In genomic region chr1:167554028-167554779, GRCh38 we compare ENCODE assay signal across 9 cellular contexts. TPM values are rescaled to one million over a fixed set of nuclear protein-coding genes. Genes with fewer than 3 reads are reported as not detected.
DNase-seq lines count a peak whose midpoint lies in the region; ATAC-seq, FAIRE-seq and TF ChIP-seq lines count a peak whose summit lies in the region.
"Had no signal": no experiment of that assay in that cellular context is flagged by ENCODE, and none has a peak within 500 bp of the region (broad histone marks: within the 10 kb centered on the region; RNA-seq: fewer than 3 reads in every experiment).

No MANE protein-coding gene starts in this region.

- H3K27ac Mint-ChIP-seq in activated T-cell treated with anti-CD3 and anti-CD28 coated beads, Interleukin-2, amount 50 U/mL, for 72 hours, result no peak overlapping the region

- peak overlapping the region; percentile 72 for H3K4me2 ChIP-seq in A549

- TF ChIP-seq CTCF in A549 (IDR thresholded peaks at IDR 0.05) (no peak), kidney epithelial cell (IDR thresholded peaks at IDR 0.05; ENCODE audit: insufficient read depth, low read length, poor library complexity, severe bottlenecking) (no peak), thoracic aorta (IDR thresholded peaks at IDR 0.05) (no peak)

- POLR2A ChIA-PET in A549 (lab: Yijun Ruan, JAX), result interaction anchor here (0.7 to 1.3 kb wide), 7 partner anchors 10 to 320 kb away, joined by 3 to 11 read pairs (median 5); no protein-coding TSS in a partner anchor

- peak overlapping the region; percentile 68 for H3K4me3 ChIP-seq in A549
- peak overlapping the region; percentile 61 for H3K4me3 ChIP-seq in kidney epithelial cell (ENCODE audit: low read depth, low read length)
- peak overlapping the region; percentile 80 for H3K4me3 ChIP-seq in thoracic aorta

- no peak for TF ChIP-seq POLR2A in A549 (IDR thresholded peaks at IDR 0.05; ENCODE audit: low read length)

- TF ChIP-seq EP300 in A549 (IDR thresholded peaks at IDR 0.05), result no peak

- ATAC-seq in A549, result peak in 1 of 2 experiments; percentile 16; a peak in 4 of 6 replicates
- ATAC-seq in GM18909 (IDR thresholded peaks at IDR 0.05; ENCODE audit: poor library complexity, unreplicated experiment), result peak; percentile 19
- ATAC-seq in HG03280 (IDR thresholded peaks at IDR 0.05; ENCODE audit: unreplicated experiment), result peak; percentile 15
- peak in 1 of 2 donors; percentile 15 for ATAC-seq in activated T-cell treated with anti-CD3 and anti-CD28 coated beads, Interleukin-2, amount 50 U/mL, for 72 hours (replicated peaks in 1 of 2)
- peak; percentile 14 for ATAC-seq in thoracic aorta (ENCODE audit: insufficient number of reproducible peaks, low FRiP score, low read depth)

- CTCF ChIA-PET in A549 (lab: Yijun Ruan, JAX), result interaction anchor here (0.6 to 3.6 kb wide), 7 partner anchors 11 to 490 kb away, joined by 3 to 28 read pairs (median 3); no protein-coding TSS in a partner anchor

- H3K27ac ChIP-seq in A549, result peak overlapping the region in 1 of 2 experiments; percentile 46; a peak in 3 of 6 replicates
- H3K27ac ChIP-seq in thoracic aorta, result peak overlapping the region; percentile 43 to 72

- no peak for TF ChIP-seq RAD21 in A549 (conservative IDR thresholded peaks at IDR 0.05 in 1 of 2, IDR thresholded peaks at IDR 0.05 in 1 of 2)

- H3K9me3 ChIP-seq in A549 (no peaks in the 10 kb centered on the region), thoracic aorta (no peaks in the 10 kb centered on the region)
- H3K9me3 ChIP-seq: mucosa of descending colon had no signal

- peak overlapping the region; percentile 92 to 93 for H3K4me3 Mint-ChIP-seq in activated T-cell treated with anti-CD3 and anti-CD28 coated beads, Interleukin-2, amount 50 U/mL, for 72 hours

- peaks cover 13% of the 10 kb centered on the region for H3K4me1 ChIP-seq in A549
- peaks cover 9 to 37% of the 10 kb centered on the region in 2 donors for H3K4me1 ChIP-seq in thoracic aorta (ENCODE audit: control insufficient read depth in 1 of 2, low read depth in 2 of 2)

- H3K4me1 Mint-ChIP-seq in activated T-cell treated with anti-CD3 and anti-CD28 coated beads, Interleukin-2, amount 50 U/mL, for 72 hours (ENCODE audit: low read depth), result peaks cover 44% of the 10 kb centered on the region

- 29% methylated on average over 15 of the region's 15 CpGs for WGBS in A549 (ENCODE audit: missing lambda C conversion rate)

- H3K27me3 ChIP-seq in kidney epithelial cell (ENCODE audit: control insufficient read depth, insufficient read depth, low read length) (no peaks in the 10 kb centered on the region), thoracic aorta (replicated peaks; ENCODE audit: insufficient read depth) (no peaks in the 10 kb centered on the region)

- H3K36me3 Mint-ChIP-seq in activated T-cell treated with anti-CD3 and anti-CD28 coated beads, Interleukin-2, amount 50 U/mL, for 72 hours (ENCODE audit: insufficient read depth in 2 of 2), result no peaks in the 10 kb centered on the region

- H3K36me3 ChIP-seq in kidney epithelial cell (ENCODE audit: control insufficient read depth, insufficient read depth, low read length) (no peaks in the 10 kb centered on the region), thoracic aorta (no peaks in the 10 kb centered on the region)

- FAIRE-seq in A549 (lab: Jason Lieb, UNC) (no peak), urothelium cell line (lab: Jason Lieb, UNC) (no peak)

- H3K27me3 Mint-ChIP-seq in activated T-cell treated with anti-CD3 and anti-CD28 coated beads, Interleukin-2, amount 50 U/mL, for 72 hours (ENCODE audit: low read depth), result no peaks in the 10 kb centered on the region

- DNase-seq in A549 (ENCODE audit: low read depth in 1 of 2, low spot score in 1 of 2) (no peak), kidney epithelial cell (ENCODE audit: low read depth) (no peak), thoracic aorta (ENCODE audit: low spot score) (no peak), NCI-H2081 treated with DMSO at 0.1 percent for 48 hours (lab: John Stamatoyannopoulos, UW) (no peak), urothelium cell line (ENCODE audit: low spot score) (no peak)
- no peak for DNase-seq in activated T-cell treated with anti-CD3 and anti-CD28 coated beads, Interleukin-2, amount 50 U/mL, for 72 hours

- no peaks in the 10 kb centered on the region for H3K9me3 Mint-ChIP-seq in activated T-cell treated with anti-CD3 and anti-CD28 coated beads, Interleukin-2, amount 50 U/mL, for 72 hours

TF ChIP-seq in A549, 52 proteins besides CTCF, POLR2A, EP300 and RAD21:
- 0 out of 2 replicates have a peak, but pooled peaks have one; percentile 4 for TF ChIP-seq E2F6 (IDR thresholded peaks at IDR 0.05; ENCODE audit: borderline replicate concordance, low read depth)
- TF ChIP-seq CHD4 (IDR thresholded peaks at IDR 0.05; ENCODE audit: borderline replicate concordance), result no peak
- no peak for TF ChIP-seq HOXB13 (CRISPR knock-in tag; IDR thresholded peaks at IDR 0.05; ENCODE audit: low read depth)
TF ChIP-seq in A549: peak in this region for 1.

RNA-seq across cellular contexts. Expression of gene CREG1, which starts 0.6 kb away (rescaled TPM):
- polyA plus RNA-seq in A549 (2011; rRNA removed) (129 and 132 TPM in 2 replicates), A549 (2017; fragmentation: RNase III; extraction: RNeasy Plus Mini Kit Qiagen cat#74134 plus additional on column Dnase treatment) (64.6 to 70.2 TPM (median 65.3 TPM) in 3 replicates)
- 39.0 and 55.6 TPM in 2 replicates for polyA plus RNA-seq in A549 (2012; cell fraction: cytosol; rRNA removed)
- polyA plus RNA-seq in A549 (2012; cell fraction: nucleus; rRNA removed), result 24.0 and 29.6 TPM in 2 replicates
- polyA minus RNA-seq in A549 (2011; rRNA and poly(A)+ RNA removed), result 20.5 and 23.4 TPM in 2 replicates
- 1 to 10 TPM; 7.4 to 8.3 TPM for total RNA-seq in activated T-cell treated with anti-CD3 and anti-CD28 coated beads, Interleukin-2, amount 50 U/mL, for 72 hours
- total RNA-seq in kidney epithelial cell (48.9 and 57.3 TPM in 2 replicates), thoracic aorta (100 to 1,000 TPM; 187 to 266 TPM)

RNA-seq across cellular contexts. Expression of gene CD247, which starts 35.9 kb away (rescaled TPM):
- 0.27 and 0.30 TPM in 2 replicates for polyA plus RNA-seq in A549 (2011; rRNA removed)
- 0.40 and 0.49 TPM in 2 replicates for polyA plus RNA-seq in A549 (2012; cell fraction: cytosol; rRNA removed)
- polyA plus RNA-seq in A549 (2012; cell fraction: nucleus; rRNA removed), result 0.42 and 0.58 TPM in 2 replicates
- 0.10 to 0.28 TPM (median 0.18 TPM) in 3 replicates for polyA plus RNA-seq in A549 (2017; fragmentation: RNase III; extraction: RNeasy Plus Mini Kit Qiagen cat#74134 plus additional on column Dnase treatment)
- polyA minus RNA-seq in A549 (2011; rRNA and poly(A)+ RNA removed), result 0.37 TPM in 1 of 2 replicates, not detected in the other
- 100 to 1,000 TPM; 160 to 178 TPM for total RNA-seq in activated T-cell treated with anti-CD3 and anti-CD28 coated beads, Interleukin-2, amount 50 U/mL, for 72 hours
- not detected in 2 replicates for total RNA-seq in kidney epithelial cell
- 1 to 10 TPM; 1.6 to 8.5 TPM for total RNA-seq in thoracic aorta

Comparison
In these comparisons a context has a peak if more than half of its experiments do, and no peak if none do; other contexts are left out.
1. RNA of gene CD247, which starts 35.9 kb away (total RNA-seq): 160 to 178 TPM in activated T-cell treated with anti-CD3 and anti-CD28 coated beads, Interleukin-2, amount 50 U/mL, for 72 hours; 1.6 to 8.5 TPM in thoracic aorta and not detected in kidney epithelial cell; every median in the first group is over 10 times any median in the second.
2. Peak in every context shown above with its lines, with median percentiles within 50 percentile points of each other: H3K4me3 ChIP-seq.